Comparison of ENCODE assay signal across 13 cellular contexts in the genomic region with DNA sequence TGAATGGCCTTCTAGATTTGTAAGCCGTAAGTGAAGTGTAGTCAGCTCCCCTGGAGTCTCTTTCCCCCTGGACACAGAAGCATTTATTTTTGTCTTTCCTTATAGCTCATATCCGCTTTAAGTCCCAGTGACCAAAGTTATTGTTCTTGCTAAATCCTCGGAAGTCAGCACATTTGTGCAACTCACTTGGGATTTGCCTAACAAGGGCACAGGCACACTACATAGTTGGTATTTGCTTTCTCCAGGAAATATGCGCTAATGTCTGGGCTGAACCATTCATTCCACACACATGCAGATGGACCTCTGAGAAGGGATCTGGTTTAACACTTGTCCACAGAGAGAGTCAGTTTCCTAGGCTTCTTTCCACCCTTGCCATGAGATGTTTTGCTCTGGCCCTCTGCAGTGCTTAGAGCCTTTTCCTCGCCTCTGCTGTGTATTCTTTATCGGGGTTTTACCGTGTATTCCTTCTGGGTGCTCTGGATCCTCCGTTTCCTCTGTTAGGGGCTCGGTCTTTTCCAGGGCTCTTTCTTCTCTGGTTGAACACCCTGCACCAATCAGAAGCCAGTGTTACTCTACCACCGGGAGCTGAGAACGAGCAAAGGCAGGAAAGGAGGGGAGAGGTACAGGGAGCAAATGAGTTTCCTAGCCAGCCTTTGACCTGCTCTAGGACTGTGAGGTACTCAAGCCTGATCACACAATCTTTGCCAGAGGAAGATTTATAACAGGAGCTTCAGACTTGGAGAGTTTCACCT.
DNase-seq lines count a peak whose midpoint lies in the region; FAIRE-seq and TF ChIP-seq lines count a peak whose summit lies in the region.
"Had no signal": no experiment of that assay in that cellular context is flagged by ENCODE, and none has a peak within 500 bp of the region (broad histone marks: within the 10 kb centered on the region; RNA-seq: fewer than 3 reads in every experiment).

No MANE protein-coding gene starts in this region.

- intact Hi-C loops in head of caudate nucleus (cut with DNase I), result no loop called here

- no peak overlapping the region for H3K4me3 ChIP-seq in skeletal muscle tissue (ENCODE audit: low read length in 3 of 3)

- peak overlapping the region; percentile 17 for H2AFZ ChIP-seq in H9 (ENCODE audit: low read length)

- no peaks in the 10 kb centered on the region; a peak in 1 of 7 replicates for H3K36me3 Mint-ChIP-seq in H9 (ENCODE audit: insufficient read depth in 1 of 3, low read depth in 3 of 3)

- H4K8ac ChIP-seq in H9 (replicated peaks; ENCODE audit: insufficient read length, low read depth, low read length), result no peak overlapping the region

- H3K4ac ChIP-seq in H9 (ENCODE audit: low read depth, low read length), result no peak overlapping the region

- H4K20me1 ChIP-seq in H9 (ENCODE audit: control insufficient read depth, insufficient read depth, insufficient read length), result no peaks in the 10 kb centered on the region

- no peak overlapping the region for H3K56ac ChIP-seq in H9 (ENCODE audit: insufficient read length, low read depth, low read length)

- H2BK120ac ChIP-seq in H9 (ENCODE audit: low read depth, low read length, poor library complexity, severe bottlenecking), result no peak overlapping the region

- H3K23ac ChIP-seq in H9 (ENCODE audit: insufficient read length, low read depth, low read length), result no peak overlapping the region

- peaks cover 15% of the 10 kb centered on the region for H3K27me3 Mint-ChIP-seq in H9 (ENCODE audit: low read depth)

- H3K27ac ChIP-seq in H9 (ENCODE audit: insufficient read length, low read depth, low read length) (no peak overlapping the region), cingulate gyrus (ENCODE audit: low read depth, low read length) (peak overlapping the region; percentile 75), skeletal muscle tissue (ENCODE audit: low read depth, low read length) (peak overlapping the region; percentile 83)

- H3K9me3 ChIP-seq in H9 (ENCODE audit: control insufficient read depth, low read depth, low read length) (no peaks in the 10 kb centered on the region), skeletal muscle tissue (ENCODE audit: control insufficient read depth in 3 of 3, low read length in 3 of 3) (no peaks in the 10 kb centered on the region)

- H3K9me3 Mint-ChIP-seq in H9, result no peaks in the 10 kb centered on the region; a peak in 1 of 5 replicates
- H3K9me3 Mint-ChIP-seq: activated T-cell treated with anti-CD3 and anti-CD28 coated beads, Interleukin-2, amount 50 U/mL, for 4 hours; stimulated activated naive CD8-positive, alpha-beta T cell treated with anti-CD3 and anti-CD28 coated beads, Interleukin-15, amount 100 ng/mL, for 72 hours had no signal

- H3K23me2 ChIP-seq in H9 (ENCODE audit: insufficient read length, low read depth, low read length, poor library complexity, severe bottlenecking), result no peaks in the 10 kb centered on the region

- no peak overlapping the region for H2BK5ac ChIP-seq in H9 (ENCODE audit: insufficient read length, low read length)

- no peak for FAIRE-seq in urothelium cell line (lab: Jason Lieb, UNC)

- no peak for TF ChIP-seq CTCF in H9 (conservative IDR thresholded peaks at IDR 0.05)

- H2BK12ac ChIP-seq in H9 (ENCODE audit: insufficient read length, low read depth, low read length), result no peak overlapping the region

- no peak overlapping the region for H3K4me2 ChIP-seq in H9 (ENCODE audit: insufficient read depth, insufficient read length, low read length)

- peak overlapping the region in 2 of 3 experiments; percentile 5 to 76; a peak in 3 of 7 replicates for H3K27ac Mint-ChIP-seq in H9
- H3K27ac Mint-ChIP-seq: stimulated activated naive CD8-positive, alpha-beta T cell treated with anti-CD3 and anti-CD28 coated beads, Interleukin-15, amount 100 ng/mL, for 72 hours had no signal

- WGBS in H9 (ENCODE audit: extremely low coverage, insufficient read length, low lambda C conversion rate), result no CpG with 5 or more reads among the region's 11 CpGs

- no peak overlapping the region for H3K14ac ChIP-seq in H9 (ENCODE audit: insufficient read depth, low read length)

- H3K4me1 Mint-ChIP-seq in H9, result peaks cover 47 to 51% of the 10 kb centered on the region in 2 experiments

- H3K4me1 ChIP-seq in H9 (ENCODE audit: insufficient read depth, low read length), result no peaks in the 10 kb centered on the region
- H3K4me1 ChIP-seq in skeletal muscle tissue (ENCODE audit: control insufficient read depth in 3 of 3, insufficient read depth in 3 of 3, low read length in 3 of 3), result peaks cover 12 to 31% (median 22%) of the 10 kb centered on the region in 3 donors

- H3K9ac ChIP-seq in H9 (ENCODE audit: extremely low read depth, insufficient read length, low read length) (no peak overlapping the region), skeletal muscle tissue (ENCODE audit: low read depth in 1 of 3, low read length in 3 of 3) (peak overlapping the region in 1 of 3 donors; percentile 24)

- no peak overlapping the region for H4K91ac ChIP-seq in H9 (ENCODE audit: insufficient read length, low read depth, low read length)

- peak overlapping the region in 1 of 2 experiments; percentile 2; a peak in 1 of 5 replicates for H3K4me3 Mint-ChIP-seq in H9
- H3K4me3 Mint-ChIP-seq: activated T-cell treated with anti-CD3 and anti-CD28 coated beads, Interleukin-2, amount 50 U/mL, for 4 hours; stimulated activated naive CD8-positive, alpha-beta T cell treated with anti-CD3 and anti-CD28 coated beads, Interleukin-15, amount 100 ng/mL, for 72 hours had no signal

- H3K27me3 ChIP-seq in H9 (ENCODE audit: insufficient read depth, low read length) (no peaks in the 10 kb centered on the region), skeletal muscle tissue (ENCODE audit: control insufficient read depth in 3 of 3, insufficient read depth in 3 of 3, low read length in 3 of 3) (no peaks in the 10 kb centered on the region)

- no peak overlapping the region for H2BK15ac ChIP-seq in H9 (ENCODE audit: low read depth, low read length)

- DNase-seq in H9 (peak; percentile 62), left kidney (ENCODE audit: low read depth, low spot score) (peak; percentile 50), head of caudate nucleus (no peak), urothelium cell line (ENCODE audit: low spot score) (no peak), NCI-H2081 treated with DMSO at 0.1 percent for 48 hours (lab: John Stamatoyannopoulos, UW) (no peak)
- no peak for DNase-seq in stimulated activated naive CD4-positive, alpha-beta T cell treated with Interleukin-2 at 50 U/mL for 16 hours (lab: John Stamatoyannopoulos, UW)
- DNase-seq: activated T-cell treated with anti-CD3 and anti-CD28 coated beads, Interleukin-2, amount 50 U/mL, for 4 hours; effector memory CD4-positive, alpha-beta T cell; kidney glomerular epithelial cell; stimulated activated naive CD8-positive, alpha-beta T cell treated with anti-CD3 and anti-CD28 coated beads, Interleukin-15, amount 100 ng/mL, for 72 hours; T-helper 2 cell had no signal

- no peak overlapping the region for H4K5ac ChIP-seq in H9 (ENCODE audit: insufficient read length, low read depth, low read length)

- H3K79me2 ChIP-seq in H9 (ENCODE audit: insufficient read depth, low read length), result no peaks in the 10 kb centered on the region

- H3T11ph ChIP-seq in H9 (ENCODE audit: low read length), result no peak overlapping the region

- H3K79me1 ChIP-seq in H9 (ENCODE audit: insufficient read depth, low read depth, low read length, poor library complexity, severe bottlenecking), result no peaks in the 10 kb centered on the region

- no peak overlapping the region for H3K18ac ChIP-seq in H9 (ENCODE audit: insufficient read length, low read depth, low read length)

- no peaks in the 10 kb centered on the region for H3K36me3 ChIP-seq in skeletal muscle tissue (ENCODE audit: control insufficient read depth in 3 of 3, insufficient read depth in 3 of 3, low read length in 3 of 3)

- no peak overlapping the region for H2AK5ac ChIP-seq in H9 (ENCODE audit: insufficient read length, low read length)

- no peak overlapping the region for H2BK20ac ChIP-seq in H9 (ENCODE audit: low read depth, low read length, poor library complexity, severe bottlenecking)

Comparison
In these comparisons a context has a peak if more than half of its experiments do, and no peak if none do; other contexts are left out.
1. DNase-seq: peak in H9 (single experiment) and left kidney (single experiment); none in head of caudate nucleus (0 of 42), urothelium cell line (single experiment), stimulated activated naive CD4-positive, alpha-beta T cell treated with Interleukin-2 at 50 U/mL for 16 hours (single experiment) and NCI-H2081 treated with DMSO at 0.1 percent for 48 hours (single experiment).